1 cellular context compared by ENCODE assay signal in the genomic region with DNA sequence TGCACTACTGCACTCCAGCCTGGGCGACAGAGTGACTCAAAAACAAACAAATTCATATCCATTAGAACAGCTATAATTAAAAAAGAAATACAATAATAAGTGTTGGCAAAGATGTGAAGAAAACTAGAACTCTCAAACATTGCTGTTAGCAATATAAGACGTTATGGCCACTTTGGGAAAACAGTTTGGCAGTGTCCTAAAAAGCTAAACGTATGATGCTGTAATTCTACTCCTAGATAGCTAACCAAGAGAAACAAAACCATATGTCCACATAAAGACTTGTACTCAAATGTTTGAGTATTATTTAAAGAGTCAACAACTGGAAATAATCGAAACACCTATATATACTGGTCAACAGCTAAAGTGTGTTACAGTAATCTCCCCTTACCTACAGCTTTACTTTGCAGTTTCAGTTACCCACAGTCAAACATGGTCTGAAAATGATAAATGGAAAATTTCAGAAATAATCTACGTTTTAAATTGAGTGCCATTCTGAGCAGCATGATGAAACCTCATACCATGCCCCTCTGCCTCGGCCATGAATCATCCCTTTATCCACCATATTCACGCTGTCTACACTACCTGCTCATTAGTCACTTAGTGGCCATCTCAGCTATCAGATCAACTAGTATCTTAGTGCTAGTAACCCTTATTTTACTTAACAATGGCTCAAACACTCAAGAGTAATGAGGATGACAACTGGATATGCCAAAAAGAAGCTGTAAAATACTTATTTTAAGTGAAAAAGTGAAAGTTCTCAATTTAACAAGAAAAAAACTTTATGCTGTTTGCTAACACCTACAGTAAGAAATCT.
TF ChIP-seq lines count a peak whose summit lies in the region.

No MANE protein-coding gene starts in this region.

TF ChIP-seq in K562, 482 proteins besides CTCF, POLR2A, EP300 and RAD21 (continued from another document and continues in another):
- TF ChIP-seq, protein P1, sequence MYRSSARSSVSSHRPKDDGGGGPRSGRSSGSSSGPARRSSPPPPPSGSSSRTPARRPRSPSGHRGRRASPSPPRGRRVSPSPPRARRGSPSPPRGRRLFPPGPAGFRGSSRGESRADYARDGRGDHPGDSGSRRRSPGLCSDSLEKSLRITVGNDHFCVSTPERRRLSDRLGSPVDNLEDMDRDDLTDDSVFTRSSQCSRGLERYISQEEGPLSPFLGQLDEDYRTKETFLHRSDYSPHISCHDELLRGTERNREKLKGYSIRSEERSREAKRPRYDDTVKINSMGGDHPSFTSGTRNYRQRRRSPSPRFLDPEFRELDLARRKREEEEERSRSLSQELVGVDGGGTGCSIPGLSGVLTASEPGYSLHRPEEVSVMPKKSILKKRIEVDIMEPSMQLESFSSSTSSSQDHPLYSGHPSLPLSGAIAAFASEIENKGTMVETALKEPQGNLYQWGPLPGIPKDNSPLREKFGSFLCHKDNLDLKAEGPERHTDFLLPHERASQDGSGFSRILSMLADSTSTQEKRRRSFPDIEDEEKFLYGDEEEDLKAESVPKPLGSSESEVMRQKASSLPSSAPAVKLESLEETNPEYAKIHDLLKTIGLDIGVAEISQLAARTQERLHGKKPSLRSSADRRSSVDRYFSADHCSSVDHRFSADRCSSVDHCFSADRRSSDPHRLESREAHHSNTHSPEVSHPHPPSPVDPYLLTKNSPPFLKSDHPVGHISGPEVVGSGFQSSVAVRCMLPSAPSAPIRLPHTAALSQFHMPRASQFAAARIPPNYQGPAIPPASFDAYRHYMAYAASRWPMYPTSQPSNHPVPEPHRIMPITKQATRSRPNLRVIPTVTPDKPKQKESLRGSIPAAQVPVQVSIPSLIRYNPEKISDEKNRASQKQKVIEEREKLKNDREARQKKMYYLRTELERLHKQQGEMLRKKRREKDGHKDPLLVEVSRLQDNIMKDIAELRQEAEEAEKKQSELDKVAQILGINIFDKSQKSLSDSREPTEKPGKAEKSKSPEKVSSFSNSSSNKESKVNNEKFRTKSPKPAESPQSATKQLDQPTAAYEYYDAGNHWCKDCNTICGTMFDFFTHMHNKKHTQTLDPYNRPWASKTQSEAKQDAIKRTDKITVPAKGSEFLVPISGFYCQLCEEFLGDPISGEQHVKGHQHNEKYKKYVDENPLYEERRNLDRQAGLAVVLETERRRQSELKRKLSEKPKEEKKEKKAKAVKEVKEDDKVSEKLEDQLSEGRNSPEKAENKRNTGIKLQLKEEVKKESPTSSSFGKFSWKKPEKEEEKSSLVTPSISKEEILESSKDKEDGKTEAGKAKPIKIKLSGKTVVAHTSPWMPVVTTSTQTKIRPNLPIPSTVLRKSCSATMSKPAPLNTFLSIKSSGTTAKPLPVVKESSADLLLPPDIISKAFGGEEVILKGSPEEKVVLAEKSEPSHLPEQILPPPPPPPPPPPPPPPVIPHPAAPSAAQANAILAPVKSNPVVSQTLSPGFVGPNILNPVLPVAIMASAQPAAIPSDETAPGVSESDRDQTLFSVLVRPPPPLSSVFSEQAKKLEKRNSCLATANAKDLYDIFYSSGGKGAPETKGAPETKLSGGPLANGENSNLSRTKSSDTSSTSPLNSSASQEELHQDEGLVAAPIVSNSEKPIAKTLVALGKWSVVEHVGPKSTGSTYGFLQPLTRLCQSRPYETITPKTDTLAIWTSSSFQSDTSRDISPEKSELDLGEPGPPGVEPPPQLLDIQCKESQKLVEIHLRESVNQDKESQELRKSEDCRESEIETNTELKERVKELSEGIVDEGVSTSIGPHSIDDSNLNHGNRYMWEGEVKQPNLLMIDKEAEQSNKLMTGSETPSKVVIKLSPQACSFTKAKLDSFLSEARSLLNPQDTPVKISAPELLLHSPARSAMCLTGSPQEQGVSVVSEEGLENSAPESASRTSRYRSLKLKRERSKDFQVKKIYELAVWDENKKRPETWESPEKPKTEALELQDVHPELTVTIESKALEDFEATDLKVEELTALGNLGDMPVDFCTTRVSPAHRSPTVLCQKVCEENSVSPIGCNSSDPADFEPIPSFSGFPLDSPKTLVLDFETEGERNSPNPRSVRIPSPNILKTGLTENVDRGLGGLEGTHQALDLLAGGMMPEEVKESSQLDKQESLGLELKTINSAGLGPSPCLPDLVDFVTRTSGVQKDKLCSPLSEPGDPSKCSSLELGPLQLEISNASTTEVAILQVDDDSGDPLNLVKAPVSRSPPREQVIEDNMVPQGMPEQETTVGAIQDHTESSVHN (IDR thresholded peaks at IDR 0.05; ENCODE audit: borderline replicate concordance in 1 of 2, low read depth in 1 of 2) = peak in 1 of 2 experiments; percentile 29; a peak in 1 of 4 replicates
- TF ChIP-seq LCOR (CRISPR knock-in tag; IDR thresholded peaks at IDR 0.05) = no peak
- peak; percentile 80 for TF ChIP-seq JUND (IDR thresholded peaks at IDR 0.05; ENCODE audit: borderline replicate concordance, low read depth, low read length)
- peak; percentile 57; the same call in 2 of the 3 replicates for TF ChIP-seq JUND (tag; IDR thresholded peaks at IDR 0.05; ENCODE audit: borderline replicate concordance, low read depth, low read length)
- TF ChIP-seq, protein P2, sequence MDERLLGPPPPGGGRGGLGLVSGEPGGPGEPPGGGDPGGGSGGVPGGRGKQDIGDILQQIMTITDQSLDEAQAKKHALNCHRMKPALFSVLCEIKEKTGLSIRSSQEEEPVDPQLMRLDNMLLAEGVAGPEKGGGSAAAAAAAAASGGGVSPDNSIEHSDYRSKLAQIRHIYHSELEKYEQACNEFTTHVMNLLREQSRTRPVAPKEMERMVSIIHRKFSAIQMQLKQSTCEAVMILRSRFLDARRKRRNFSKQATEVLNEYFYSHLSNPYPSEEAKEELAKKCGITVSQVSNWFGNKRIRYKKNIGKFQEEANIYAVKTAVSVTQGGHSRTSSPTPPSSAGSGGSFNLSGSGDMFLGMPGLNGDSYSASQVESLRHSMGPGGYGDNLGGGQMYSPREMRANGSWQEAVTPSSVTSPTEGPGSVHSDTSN (CRISPR knock-in tag; IDR thresholded peaks at IDR 0.05; ENCODE audit: low read depth) = no peak
- TF ChIP-seq, protein P2 (tag; conservative IDR thresholded peaks at IDR 0.05; ENCODE audit: low read depth) = peak; percentile 87
- no peak for TF ChIP-seq NR2C2 (CRISPR knock-in tag; IDR thresholded peaks at IDR 0.05)
- TF ChIP-seq NR2C2 (tag; IDR thresholded peaks at IDR 0.05) = 0 out of 2 replicates have a peak, but pooled peaks have one; percentile 11
- TF ChIP-seq, protein P3, sequence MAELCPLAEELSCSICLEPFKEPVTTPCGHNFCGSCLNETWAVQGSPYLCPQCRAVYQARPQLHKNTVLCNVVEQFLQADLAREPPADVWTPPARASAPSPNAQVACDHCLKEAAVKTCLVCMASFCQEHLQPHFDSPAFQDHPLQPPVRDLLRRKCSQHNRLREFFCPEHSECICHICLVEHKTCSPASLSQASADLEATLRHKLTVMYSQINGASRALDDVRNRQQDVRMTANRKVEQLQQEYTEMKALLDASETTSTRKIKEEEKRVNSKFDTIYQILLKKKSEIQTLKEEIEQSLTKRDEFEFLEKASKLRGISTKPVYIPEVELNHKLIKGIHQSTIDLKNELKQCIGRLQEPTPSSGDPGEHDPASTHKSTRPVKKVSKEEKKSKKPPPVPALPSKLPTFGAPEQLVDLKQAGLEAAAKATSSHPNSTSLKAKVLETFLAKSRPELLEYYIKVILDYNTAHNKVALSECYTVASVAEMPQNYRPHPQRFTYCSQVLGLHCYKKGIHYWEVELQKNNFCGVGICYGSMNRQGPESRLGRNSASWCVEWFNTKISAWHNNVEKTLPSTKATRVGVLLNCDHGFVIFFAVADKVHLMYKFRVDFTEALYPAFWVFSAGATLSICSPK (IDR thresholded peaks at IDR 0.05; ENCODE audit: borderline replicate concordance) = no peak
- TF ChIP-seq, protein P4, sequence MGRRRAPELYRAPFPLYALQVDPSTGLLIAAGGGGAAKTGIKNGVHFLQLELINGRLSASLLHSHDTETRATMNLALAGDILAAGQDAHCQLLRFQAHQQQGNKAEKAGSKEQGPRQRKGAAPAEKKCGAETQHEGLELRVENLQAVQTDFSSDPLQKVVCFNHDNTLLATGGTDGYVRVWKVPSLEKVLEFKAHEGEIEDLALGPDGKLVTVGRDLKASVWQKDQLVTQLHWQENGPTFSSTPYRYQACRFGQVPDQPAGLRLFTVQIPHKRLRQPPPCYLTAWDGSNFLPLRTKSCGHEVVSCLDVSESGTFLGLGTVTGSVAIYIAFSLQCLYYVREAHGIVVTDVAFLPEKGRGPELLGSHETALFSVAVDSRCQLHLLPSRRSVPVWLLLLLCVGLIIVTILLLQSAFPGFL (CRISPR knock-in tag; IDR thresholded peaks at IDR 0.05) = no peak
- 0 out of 2 replicates have a peak, but pooled peaks have one; percentile 30 for TF ChIP-seq MYC (IDR thresholded peaks at IDR 0.05; ENCODE audit: low read depth, low read length)
- no peak for TF ChIP-seq MYC (CRISPR knock-in tag; IDR thresholded peaks at IDR 0.05; ENCODE audit: borderline replicate concordance, low read depth)
- peak; percentile 72 for TF ChIP-seq SOX6 (IDR thresholded peaks at IDR 0.05)
- peak; percentile 91 for TF ChIP-seq FOSL1 (tag; conservative IDR thresholded peaks at IDR 0.05)
- TF ChIP-seq, protein P5, sequence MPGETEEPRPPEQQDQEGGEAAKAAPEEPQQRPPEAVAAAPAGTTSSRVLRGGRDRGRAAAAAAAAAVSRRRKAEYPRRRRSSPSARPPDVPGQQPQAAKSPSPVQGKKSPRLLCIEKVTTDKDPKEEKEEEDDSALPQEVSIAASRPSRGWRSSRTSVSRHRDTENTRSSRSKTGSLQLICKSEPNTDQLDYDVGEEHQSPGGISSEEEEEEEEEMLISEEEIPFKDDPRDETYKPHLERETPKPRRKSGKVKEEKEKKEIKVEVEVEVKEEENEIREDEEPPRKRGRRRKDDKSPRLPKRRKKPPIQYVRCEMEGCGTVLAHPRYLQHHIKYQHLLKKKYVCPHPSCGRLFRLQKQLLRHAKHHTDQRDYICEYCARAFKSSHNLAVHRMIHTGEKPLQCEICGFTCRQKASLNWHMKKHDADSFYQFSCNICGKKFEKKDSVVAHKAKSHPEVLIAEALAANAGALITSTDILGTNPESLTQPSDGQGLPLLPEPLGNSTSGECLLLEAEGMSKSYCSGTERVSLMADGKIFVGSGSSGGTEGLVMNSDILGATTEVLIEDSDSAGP (CRISPR knock-in tag; IDR thresholded peaks at IDR 0.05) = no peak
- no peak for TF ChIP-seq MAFG (tag; conservative IDR thresholded peaks at IDR 0.05)
- TF ChIP-seq, protein P6, sequence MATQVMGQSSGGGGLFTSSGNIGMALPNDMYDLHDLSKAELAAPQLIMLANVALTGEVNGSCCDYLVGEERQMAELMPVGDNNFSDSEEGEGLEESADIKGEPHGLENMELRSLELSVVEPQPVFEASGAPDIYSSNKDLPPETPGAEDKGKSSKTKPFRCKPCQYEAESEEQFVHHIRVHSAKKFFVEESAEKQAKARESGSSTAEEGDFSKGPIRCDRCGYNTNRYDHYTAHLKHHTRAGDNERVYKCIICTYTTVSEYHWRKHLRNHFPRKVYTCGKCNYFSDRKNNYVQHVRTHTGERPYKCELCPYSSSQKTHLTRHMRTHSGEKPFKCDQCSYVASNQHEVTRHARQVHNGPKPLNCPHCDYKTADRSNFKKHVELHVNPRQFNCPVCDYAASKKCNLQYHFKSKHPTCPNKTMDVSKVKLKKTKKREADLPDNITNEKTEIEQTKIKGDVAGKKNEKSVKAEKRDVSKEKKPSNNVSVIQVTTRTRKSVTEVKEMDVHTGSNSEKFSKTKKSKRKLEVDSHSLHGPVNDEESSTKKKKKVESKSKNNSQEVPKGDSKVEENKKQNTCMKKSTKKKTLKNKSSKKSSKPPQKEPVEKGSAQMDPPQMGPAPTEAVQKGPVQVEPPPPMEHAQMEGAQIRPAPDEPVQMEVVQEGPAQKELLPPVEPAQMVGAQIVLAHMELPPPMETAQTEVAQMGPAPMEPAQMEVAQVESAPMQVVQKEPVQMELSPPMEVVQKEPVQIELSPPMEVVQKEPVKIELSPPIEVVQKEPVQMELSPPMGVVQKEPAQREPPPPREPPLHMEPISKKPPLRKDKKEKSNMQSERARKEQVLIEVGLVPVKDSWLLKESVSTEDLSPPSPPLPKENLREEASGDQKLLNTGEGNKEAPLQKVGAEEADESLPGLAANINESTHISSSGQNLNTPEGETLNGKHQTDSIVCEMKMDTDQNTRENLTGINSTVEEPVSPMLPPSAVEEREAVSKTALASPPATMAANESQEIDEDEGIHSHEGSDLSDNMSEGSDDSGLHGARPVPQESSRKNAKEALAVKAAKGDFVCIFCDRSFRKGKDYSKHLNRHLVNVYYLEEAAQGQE (CRISPR knock-in tag; IDR thresholded peaks at IDR 0.05; ENCODE audit: low read depth) = no peak
- TF ChIP-seq, protein P7, sequence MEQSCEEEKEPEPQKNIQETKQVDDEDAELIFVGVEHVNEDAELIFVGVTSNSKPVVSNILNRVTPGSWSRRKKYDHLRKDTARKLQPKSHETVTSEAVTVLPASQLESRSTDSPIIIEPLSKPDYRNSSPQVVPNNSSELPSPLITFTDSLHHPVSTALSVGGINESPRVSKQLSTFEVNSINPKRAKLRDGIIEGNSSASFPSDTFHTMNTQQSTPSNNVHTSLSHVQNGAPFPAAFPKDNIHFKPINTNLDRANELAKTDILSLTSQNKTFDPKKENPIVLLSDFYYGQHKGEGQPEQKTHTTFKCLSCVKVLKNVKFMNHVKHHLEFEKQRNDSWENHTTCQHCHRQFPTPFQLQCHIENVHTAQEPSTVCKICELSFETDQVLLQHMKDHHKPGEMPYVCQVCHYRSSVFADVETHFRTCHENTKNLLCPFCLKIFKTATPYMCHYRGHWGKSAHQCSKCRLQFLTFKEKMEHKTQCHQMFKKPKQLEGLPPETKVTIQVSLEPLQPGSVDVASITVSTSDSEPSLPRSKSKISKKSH (CRISPR knock-in tag; IDR thresholded peaks at IDR 0.05) = no peak
- peak; percentile 83 for TF ChIP-seq SMARCA4 (IDR thresholded peaks at IDR 0.05)
- no peak for TF ChIP-seq HDAC1 (IDR thresholded peaks at IDR 0.05)
- TF ChIP-seq, protein P8, sequence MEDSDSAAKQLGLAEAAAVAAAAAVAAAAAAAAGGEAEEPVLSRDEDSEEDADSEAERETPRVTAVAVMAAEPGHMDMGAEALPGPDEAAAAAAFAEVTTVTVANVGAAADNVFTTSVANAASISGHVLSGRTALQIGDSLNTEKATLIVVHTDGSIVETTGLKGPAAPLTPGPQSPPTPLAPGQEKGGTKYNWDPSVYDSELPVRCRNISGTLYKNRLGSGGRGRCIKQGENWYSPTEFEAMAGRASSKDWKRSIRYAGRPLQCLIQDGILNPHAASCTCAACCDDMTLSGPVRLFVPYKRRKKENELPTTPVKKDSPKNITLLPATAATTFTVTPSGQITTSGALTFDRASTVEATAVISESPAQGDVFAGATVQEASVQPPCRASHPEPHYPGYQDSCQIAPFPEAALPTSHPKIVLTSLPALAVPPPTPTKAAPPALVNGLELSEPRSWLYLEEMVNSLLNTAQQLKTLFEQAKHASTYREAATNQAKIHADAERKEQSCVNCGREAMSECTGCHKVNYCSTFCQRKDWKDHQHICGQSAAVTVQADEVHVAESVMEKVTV (CRISPR knock-in tag; IDR thresholded peaks at IDR 0.05) = no peak
- peak; percentile 75 for TF ChIP-seq DPF2 (IDR thresholded peaks at IDR 0.05)
- peak; percentile 71 for TF ChIP-seq SMARCE1 (IDR thresholded peaks at IDR 0.05)
- TF ChIP-seq GTF2A2 (tag; IDR thresholded peaks at IDR 0.05) = no peak
- no peak for TF ChIP-seq ZNF311 (CRISPR knock-in tag; IDR thresholded peaks at IDR 0.05)
